In the genomic region with DNA sequence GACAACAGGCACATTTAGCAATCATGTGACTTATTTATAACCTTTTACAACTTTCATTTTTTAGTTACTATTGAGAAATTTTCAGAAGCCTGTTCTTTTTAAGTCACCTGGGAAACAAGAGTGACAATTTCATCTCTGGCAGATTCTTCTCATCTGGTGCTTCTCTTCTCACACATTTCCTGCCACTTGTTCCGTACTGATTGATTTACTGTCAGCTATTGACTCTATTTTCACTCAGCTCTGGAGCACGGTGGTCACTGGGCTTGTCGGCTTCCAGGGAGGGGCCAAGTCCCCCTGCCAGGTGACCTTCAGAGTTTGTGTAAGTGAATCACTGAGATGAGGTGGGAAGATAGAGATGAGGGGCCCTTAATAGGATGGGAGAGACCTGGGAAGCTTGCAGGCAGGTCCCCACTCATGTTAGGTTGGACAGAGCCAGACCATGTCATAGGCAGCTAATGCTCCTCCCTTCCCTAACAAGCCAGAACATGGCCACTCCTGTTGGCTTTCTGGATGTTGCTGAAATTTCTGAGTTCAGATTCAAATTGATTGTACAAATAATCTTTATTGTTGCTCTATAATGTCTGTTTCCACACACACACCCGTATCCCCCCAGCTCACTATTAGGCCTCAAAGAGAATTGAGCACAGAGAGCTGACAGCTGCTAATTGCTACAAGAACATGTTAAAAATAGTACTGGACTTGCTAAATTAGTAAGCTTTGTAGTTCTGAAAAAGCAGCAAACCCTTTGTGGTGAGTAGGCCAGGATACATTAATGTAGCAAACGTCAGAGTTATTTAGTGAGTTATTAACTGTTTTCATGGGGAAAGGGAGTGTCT, we compare ENCODE assay signal across 9 cellular contexts. TPM values are rescaled to one million over a fixed set of nuclear protein-coding genes. Genes with fewer than 3 reads are reported as not detected.
DNase-seq lines count a peak whose midpoint lies in the region; ATAC-seq and TF ChIP-seq lines count a peak whose summit lies in the region.
"Had no signal": no experiment of that assay in that cellular context is flagged by ENCODE, and none has a peak within 500 bp of the region (broad histone marks: within the 10 kb centered on the region; RNA-seq: fewer than 3 reads in every experiment).

No MANE protein-coding gene starts in this region.

- no peak for TF ChIP-seq CTCF in esophagus muscularis mucosa (IDR thresholded peaks at IDR 0.05)

- no peaks in the 10 kb centered on the region for H3K9me3 ChIP-seq in esophagus muscularis mucosa

- H3K4me1 ChIP-seq in esophagus muscularis mucosa: peaks cover 6 to 22% (median 15%) of the 10 kb centered on the region in 4 donors

- no peak overlapping the region for H3K4me3 ChIP-seq in H7 (ENCODE audit: insufficient read depth, low read depth, low read length)
- no peak overlapping the region for H3K4me3 ChIP-seq in esophagus muscularis mucosa

- 79% methylated on average over 5 of the region's 5 CpGs for WGBS in esophagus muscularis mucosa

- no peak for TF ChIP-seq POLR2A in esophagus muscularis mucosa (IDR thresholded peaks at IDR 0.05; ENCODE audit: low read depth)

- intact Hi-C loops in esophagus muscularis mucosa (cut with DNase I): no loop called here

- TF ChIP-seq EP300 in esophagus muscularis mucosa (IDR thresholded peaks at IDR 0.05): no peak

- H3K36me3 ChIP-seq in H7 (replicated peaks; ENCODE audit: control insufficient read depth, insufficient read depth, low read length): no peaks in the 10 kb centered on the region
- peaks cover 0 to 16% (median 10%) of the 10 kb centered on the region in 4 donors for H3K36me3 ChIP-seq in esophagus muscularis mucosa

- peak; percentile 59 for DNase-seq in left kidney (ENCODE audit: low read depth, low spot score)
- DNase-seq in stimulated activated CD4-positive, alpha-beta T cell treated with anti-CD3 and anti-CD28 coated beads, Interleukin-4, amount 100 ng/mL, for 1 hour: no peak
- no peak for DNase-seq in substantia nigra (lab: John Stamatoyannopoulos, UW)
- DNase-seq in H7: no peak
- DNase-seq in esophagus muscularis mucosa (ENCODE audit: extremely low spot score): no peak
- DNase-seq: activated CD8-positive, alpha-beta memory T cell treated with anti-CD3 and anti-CD28 coated beads, Interleukin-2, amount 50 U/mL, for 4 hours had no signal

- H3K27me3 ChIP-seq in H7 (ENCODE audit: control insufficient read depth, insufficient read depth, low read length) (no peaks in the 10 kb centered on the region), esophagus muscularis mucosa (peaks cover 0 to 3% (median 0%) of the 10 kb centered on the region in 4 donors)

- ATAC-seq in GM18858 (IDR thresholded peaks at IDR 0.05; ENCODE audit: unreplicated experiment): peak; percentile 84
- peak; percentile 77 for ATAC-seq in GM21515 (IDR thresholded peaks at IDR 0.05; ENCODE audit: unreplicated experiment)
- peak; percentile 73 for ATAC-seq in HG03196 (IDR thresholded peaks at IDR 0.05; ENCODE audit: unreplicated experiment)

- H3K27ac ChIP-seq in substantia nigra (ENCODE audit: low read depth, low read length, poor library complexity, severe bottlenecking) (no peak overlapping the region), esophagus muscularis mucosa (replicated peaks in 1 of 4) (no peak overlapping the region)

RNA-seq across cellular contexts. Expression of a gene that starts 13.3 kb away (rescaled TPM):
- total RNA-seq in H7 (2014; rRNA removed; shearing (Covaris generic)): 30.7 and 42.1 TPM in 2 replicates
- 10 to 100 TPM; 67.7 to 95.6 (median 73.7) TPM for total RNA-seq in esophagus muscularis mucosa
